2 cellular contexts compared by ENCODE assay signal in the genomic region with DNA sequence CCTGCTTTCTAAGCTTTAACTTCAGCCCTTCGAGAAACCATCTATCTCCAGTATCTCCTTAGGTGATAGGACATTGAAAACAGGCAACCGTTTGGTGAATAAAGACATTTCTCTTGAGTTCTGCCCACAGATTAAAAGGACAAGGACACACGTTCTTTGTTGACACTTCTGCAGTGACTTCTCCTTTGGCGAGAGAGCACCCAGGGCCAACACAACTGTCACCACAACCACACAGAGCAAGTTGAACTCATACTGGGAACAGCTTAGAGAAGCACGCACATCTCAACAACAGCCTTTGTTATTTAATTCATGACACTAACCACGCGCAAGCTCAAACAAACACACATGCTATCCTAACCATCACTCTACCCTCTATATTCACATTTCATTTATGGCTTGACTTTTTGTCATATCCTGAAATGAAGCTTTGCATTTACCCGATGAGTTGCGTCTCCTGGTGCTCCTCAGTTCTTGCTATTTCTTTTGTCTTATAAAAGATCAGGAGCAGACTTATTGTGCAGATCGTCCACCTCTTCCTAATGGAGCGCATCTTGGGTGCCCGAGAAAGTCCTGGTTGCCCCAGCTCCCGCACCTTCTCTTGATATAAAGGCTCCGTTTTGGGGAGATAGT.
A peak's percentile ranks its signal among the peaks of the same experiment; 100 is the strongest.
TF ChIP-seq lines count a peak whose summit lies in the region.

No MANE protein-coding gene starts in this region.

TF ChIP-seq in A549, 52 proteins besides CTCF, POLR2A, EP300 and RAD21 (continued from another document):
- no peak for TF ChIP-seq ATOH8 (CRISPR knock-in tag; IDR thresholded peaks at IDR 0.05; ENCODE audit: low read depth)
- TF ChIP-seq MYC (IDR thresholded peaks at IDR 0.05; ENCODE audit: borderline replicate concordance, low read length) = no peak
- TF ChIP-seq TFCP2L1 (CRISPR knock-in tag; IDR thresholded peaks at IDR 0.05) = no peak
- TF ChIP-seq E2F6 (IDR thresholded peaks at IDR 0.05; ENCODE audit: borderline replicate concordance, low read depth) = no peak
- TF ChIP-seq, protein P1, sequence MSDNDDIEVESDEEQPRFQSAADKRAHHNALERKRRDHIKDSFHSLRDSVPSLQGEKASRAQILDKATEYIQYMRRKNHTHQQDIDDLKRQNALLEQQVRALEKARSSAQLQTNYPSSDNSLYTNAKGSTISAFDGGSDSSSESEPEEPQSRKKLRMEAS (IDR thresholded peaks at IDR 0.05) = 0 out of 2 replicates have a peak, but pooled peaks have one; percentile 5

TF ChIP-seq in IMR-90, 13 proteins besides CTCF, POLR2A, EP300 and RAD21 (continued from another document):
- TF ChIP-seq, protein P2, sequence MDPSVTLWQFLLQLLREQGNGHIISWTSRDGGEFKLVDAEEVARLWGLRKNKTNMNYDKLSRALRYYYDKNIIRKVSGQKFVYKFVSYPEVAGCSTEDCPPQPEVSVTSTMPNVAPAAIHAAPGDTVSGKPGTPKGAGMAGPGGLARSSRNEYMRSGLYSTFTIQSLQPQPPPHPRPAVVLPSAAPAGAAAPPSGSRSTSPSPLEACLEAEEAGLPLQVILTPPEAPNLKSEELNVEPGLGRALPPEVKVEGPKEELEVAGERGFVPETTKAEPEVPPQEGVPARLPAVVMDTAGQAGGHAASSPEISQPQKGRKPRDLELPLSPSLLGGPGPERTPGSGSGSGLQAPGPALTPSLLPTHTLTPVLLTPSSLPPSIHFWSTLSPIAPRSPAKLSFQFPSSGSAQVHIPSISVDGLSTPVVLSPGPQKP (IDR thresholded peaks at IDR 0.05; ENCODE audit: borderline replicate concordance, low read depth, low read length) = no peak
- no peak for TF ChIP-seq SMC3 (IDR thresholded peaks at IDR 0.05; ENCODE audit: low read depth, low read length)
- TF ChIP-seq RCOR1 (IDR thresholded peaks at IDR 0.05; ENCODE audit: insufficient replicate concordance, low read length) = no peak
- TF ChIP-seq MAFK (IDR thresholded peaks at IDR 0.05; ENCODE audit: low read depth, low read length) = no peak
- no peak for TF ChIP-seq USF2 (IDR thresholded peaks at IDR 0.05; ENCODE audit: low read depth, low read length)
- no peak for TF ChIP-seq CEBPB (IDR thresholded peaks at IDR 0.05; ENCODE audit: low read depth, low read length)
- TF ChIP-seq MAZ (IDR thresholded peaks at IDR 0.05; ENCODE audit: borderline replicate concordance, low read depth, low read length) = no peak
- TF ChIP-seq CHD1 (IDR thresholded peaks at IDR 0.05; ENCODE audit: low read depth, low read length) = no peak
- TF ChIP-seq RFX5 (IDR thresholded peaks at IDR 0.05; ENCODE audit: low read depth, low read length) = no peak
- TF ChIP-seq NFE2L2 (IDR thresholded peaks at IDR 0.05; ENCODE audit: low read depth, low read length) = no peak
- no peak for TF ChIP-seq BHLHE40 (IDR thresholded peaks at IDR 0.05; ENCODE audit: low read depth, low read length)
- no peak for TF ChIP-seq FOS (IDR thresholded peaks at IDR 0.05; ENCODE audit: low read depth, low read length)
